In genomic region chr5:173887610-173888472, GRCh38 we compare ENCODE assay signal across 8 cellular contexts. TPM values are rescaled to one million over a fixed set of nuclear protein-coding genes. Genes with fewer than 3 reads are reported as not detected.
DNase-seq lines count a peak whose midpoint lies in the region; ATAC-seq and TF ChIP-seq lines count a peak whose summit lies in the region.

TSS of gene CPEB4 (plus strand) at chr5:173888349. CDS start at chr5:173889734, 1,385 bp downstream.

- peak within 1 kb of the TSS; percentile 99 to 100 for H3K27ac Mint-ChIP-seq in natural killer cell treated with Interleukin-12 subunit alpha and Interleukin-12 subunit beta and Interleukin-15 and Interleukin-18, amount 100 ng/mL, for 72 hours

- H3K4me1 Mint-ChIP-seq in natural killer cell treated with Interleukin-12 subunit alpha and Interleukin-12 subunit beta and Interleukin-15 and Interleukin-18, amount 100 ng/mL, for 72 hours (ENCODE audit: low read depth in 2 of 2) = peaks cover 62 to 80% of the 10 kb centered on the region in 2 donors

- H3K9me3 Mint-ChIP-seq in natural killer cell treated with Interleukin-12 subunit alpha and Interleukin-12 subunit beta and Interleukin-15 and Interleukin-18, amount 100 ng/mL, for 72 hours = no peaks in the 10 kb centered on the region

- ATAC-seq in natural killer cell treated with Interleukin-12 subunit alpha and Interleukin-12 subunit beta and Interleukin-15 and Interleukin-18, amount 100 ng/mL, for 72 hours = peak; percentile 97 to 98
- peak; percentile 97 for ATAC-seq in stimulated activated naive CD8-positive, alpha-beta T cell treated with anti-CD3 and anti-CD28 coated beads, Interleukin-15, Interleukin-2, amounts not matched to agents 100 U/mL and 50 U/mL, for 24 hours

- H3K27me3 Mint-ChIP-seq in natural killer cell treated with Interleukin-12 subunit alpha and Interleukin-12 subunit beta and Interleukin-15 and Interleukin-18, amount 100 ng/mL, for 72 hours = no peaks in the 10 kb centered on the region

- H3K36me3 ChIP-seq in H7 (replicated peaks; ENCODE audit: control insufficient read depth, insufficient read depth, low read length) = no peaks in the 10 kb centered on the region

- peak within 1 kb of the TSS; percentile 95 for H3K4me3 Mint-ChIP-seq in natural killer cell treated with Interleukin-12 subunit alpha and Interleukin-12 subunit beta and Interleukin-15 and Interleukin-18, amount 100 ng/mL, for 72 hours

- TF ChIP-seq CTCF in fibroblast of pulmonary artery (IDR thresholded peaks at IDR 0.05; ENCODE audit: low read length, missing control alignments) = no peak

- H3K4me3 ChIP-seq in H7 (ENCODE audit: insufficient read depth, low read depth, low read length) = peak within 1 kb of the TSS; percentile 65
- peak within 1 kb of the TSS; percentile 89 for H3K4me3 ChIP-seq in fibroblast of pulmonary artery (replicated peaks; ENCODE audit: low read depth, low read length)

- no peaks in the 10 kb centered on the region for H3K27me3 ChIP-seq in H7 (ENCODE audit: control insufficient read depth, insufficient read depth, low read length)

- peak; percentile 99 for DNase-seq in ELF-1 (ENCODE audit: low read depth, low spot score)
- peak; percentile 97 for DNase-seq in H7
- DNase-seq in M059J (ENCODE audit: low read depth) = peak; percentile 99
- peak; percentile 97 to 98 for DNase-seq in SHP77 (lab: John Stamatoyannopoulos, UW)
- peak; percentile 94 for DNase-seq in activated effector memory CD4-positive, alpha-beta T cell treated with Interleukin-2 at 50 U/mL for 16 hours
- DNase-seq in fibroblast of pulmonary artery (ENCODE audit: low read depth) = peak; percentile 100
- peak; percentile 98 for DNase-seq in natural killer cell treated with Interleukin-12 subunit alpha and Interleukin-12 subunit beta and Interleukin-15 and Interleukin-18, amount 100 ng/mL, for 72 hours (ENCODE audit: low spot score)
- peak; percentile 94 for DNase-seq in stimulated activated naive CD8-positive, alpha-beta T cell treated with anti-CD3 and anti-CD28 coated beads, Interleukin-15, Interleukin-2, amounts not matched to agents 100 U/mL and 50 U/mL, for 24 hours

- peaks cover 4% of the 10 kb centered on the region for H3K36me3 Mint-ChIP-seq in natural killer cell treated with Interleukin-12 subunit alpha and Interleukin-12 subunit beta and Interleukin-15 and Interleukin-18, amount 100 ng/mL, for 72 hours

RNA-seq across cellular contexts. Expression of gene CPEB4, which starts in this region (rescaled TPM):
- 7.0 and 8.3 TPM in 2 replicates for total RNA-seq in H7 (2014; rRNA removed; shearing (Covaris generic))
- total RNA-seq in M059J (2014; rRNA removed; shearing (Covaris generic)) = 13.6 and 20.5 TPM in 2 replicates
- total RNA-seq in natural killer cell treated with Interleukin-12 subunit alpha and Interleukin-12 subunit beta and Interleukin-15 and Interleukin-18, amount 100 ng/mL, for 72 hours = 10 to 100 TPM; 29.9 to 45.6 TPM

Comparison
In these comparisons a context has a peak if more than half of its experiments do, and no peak if none do; other contexts are left out.
1. Peak in every context shown above with its lines: DNase-seq, ATAC-seq and H3K4me3 ChIP-seq.